Comparison of ENCODE assay signal across 10 cellular contexts in the genomic region with DNA sequence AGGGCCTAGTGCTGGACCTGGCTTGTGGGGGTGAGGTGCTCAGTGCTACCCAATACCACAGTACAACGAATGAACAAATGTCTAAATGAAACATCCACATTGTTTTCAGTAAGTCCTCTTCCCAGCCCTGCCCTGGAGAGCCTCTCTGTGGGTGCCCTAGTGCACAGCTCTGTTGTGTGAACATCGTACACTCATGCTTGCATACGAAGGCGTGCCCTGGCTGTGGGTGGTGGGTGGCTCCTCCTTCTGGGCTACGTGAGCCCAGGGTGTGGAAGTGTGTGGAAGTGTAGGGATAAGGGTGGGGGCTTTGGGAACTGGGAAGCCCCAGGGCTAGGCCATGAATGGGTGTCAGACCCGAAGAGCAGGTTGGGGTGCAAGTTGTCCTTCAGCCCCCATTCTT. TPM values are rescaled to one million over a fixed set of nuclear protein-coding genes. Genes with fewer than 3 reads are reported as not detected.
DNase-seq lines count a peak whose midpoint lies in the region; ATAC-seq and TF ChIP-seq lines count a peak whose summit lies in the region.
"Had no signal": no experiment of that assay in that cellular context is flagged by ENCODE, and none has a peak within 500 bp of the region (broad histone marks: within the 10 kb centered on the region; RNA-seq: fewer than 3 reads in every experiment).

No MANE protein-coding gene starts in this region.

- peak overlapping the region; percentile 7 for H2AFZ ChIP-seq in HCT116 (ENCODE audit: low read depth, low read length, poor library complexity, severe bottlenecking)

- H3K27ac Mint-ChIP-seq in MCF 10A (ENCODE audit: low read depth, unreplicated experiment) = peak overlapping the region; percentile 54

- TF ChIP-seq CTCF in A673 (conservative IDR thresholded peaks at IDR 0.05; ENCODE audit: low read depth, low read length) = no peak
- no peak for TF ChIP-seq CTCF in HCT116 (IDR thresholded peaks at IDR 0.05 in 2 of 3, conservative IDR thresholded peaks at IDR 0.05 in 1 of 3; ENCODE audit: borderline replicate concordance in 1 of 3, insufficient read depth in 1 of 3, low read depth in 2 of 3, low read length in 2 of 3)
- no peak for TF ChIP-seq CTCF in MCF 10A (IDR thresholded peaks at IDR 0.05; ENCODE audit: unreplicated experiment)

- H3K4me1 ChIP-seq in A673 (ENCODE audit: insufficient read depth, low read length, poor library complexity, severe bottlenecking) (no peaks in the 10 kb centered on the region), HCT116 (ENCODE audit: control insufficient read depth in 1 of 2, insufficient read depth in 2 of 2, low read length in 2 of 2) (peaks cover 29 to 46% of the 10 kb centered on the region in 2 experiments), muscle layer of duodenum (ENCODE audit: control insufficient read depth in 1 of 2, insufficient read depth in 2 of 2, low read length in 2 of 2) (peaks cover 4 to 5% of the 10 kb centered on the region in 2 donors)

- DNase-seq in A673 (ENCODE audit: low spot score) (no peak), HCT116 (ENCODE audit: low read depth, low spot score) (no peak), MCF 10A (ENCODE audit: unreplicated experiment) (peak; percentile 23)
- DNase-seq in stimulated activated CD4-positive, alpha-beta T cell treated with anti-CD3 and anti-CD28 coated beads, Interleukin-15, amount 100 ng/mL, for 24 hours = no peak

- no peaks in the 10 kb centered on the region for H3K36me3 Mint-ChIP-seq in MCF 10A (ENCODE audit: insufficient read depth, unreplicated experiment)

- RAD21 ChIA-PET in HCT116 (lab: Charles Lee; ENCODE audit: low non-redundant PET in 1 of 2, low total read pairs in 2 of 2, uncharacterized antibody in 2 of 2, unreplicated experiment in 2 of 2) = no interaction called here

- no peaks in the 10 kb centered on the region for H3K9me3 Mint-ChIP-seq in MCF 10A (ENCODE audit: unreplicated experiment)

- no peaks in the 10 kb centered on the region for H3K36me3 ChIP-seq in A673 (ENCODE audit: insufficient read depth, low read length, poor library complexity, severe bottlenecking)
- no peaks in the 10 kb centered on the region for H3K36me3 ChIP-seq in HCT116 (ENCODE audit: control insufficient read depth in 1 of 2, insufficient read depth in 2 of 2, low read length in 2 of 2)
- no peaks in the 10 kb centered on the region for H3K36me3 ChIP-seq in muscle layer of duodenum (ENCODE audit: control insufficient read depth in 1 of 2, insufficient read depth in 2 of 2, low read length in 2 of 2)
- H3K36me3 ChIP-seq: SJSA1 had no signal

- peak overlapping the region; percentile 94; the same call in 1 of the 2 replicates for H3K9ac ChIP-seq in HCT116 (ENCODE audit: low read length)

- H3K27ac ChIP-seq in A673 (ENCODE audit: low read depth, low read length, poor library complexity, severe bottlenecking) = no peak overlapping the region
- 0 out of 2 replicates have a peak overlapping the region, but pooled peaks have one; percentile 14 for H3K27ac ChIP-seq in HCT116 (ENCODE audit: low read depth, low read length)
- H3K27ac ChIP-seq in muscle layer of duodenum (ENCODE audit: low read length) = peak overlapping the region; percentile 83

- H3K27me3 Mint-ChIP-seq in MCF 10A (ENCODE audit: insufficient read depth, unreplicated experiment) = no peaks in the 10 kb centered on the region

- H3K4me3 Mint-ChIP-seq in MCF 10A (ENCODE audit: unreplicated experiment) = peak overlapping the region; percentile 82

- H3K27me3 ChIP-seq in A673 (replicated peaks; ENCODE audit: insufficient read depth, low read depth, low read length, poor library complexity) (no peaks in the 10 kb centered on the region), HCT116 (ENCODE audit: insufficient read depth, low read length) (no peaks in the 10 kb centered on the region), muscle layer of duodenum (ENCODE audit: low read depth, low read length) (no peaks in the 10 kb centered on the region)
- H3K27me3 ChIP-seq: SJSA1 had no signal

- CTCF ChIA-PET in A673 (lab: Charles Lee) (no interaction called here), HCT116 (lab: Charles Lee) (interaction anchor here (0.8 to 1.5 kb wide), 3 partner anchors 11 to 170 kb away, joined by 3 to 4 read pairs (median 3); no protein-coding TSS in a partner anchor), MCF 10A (lab: Yijun Ruan, JAX) (interaction anchor here (0.7 to 5.4 kb wide), 7 partner anchors 9 to 71 kb away, joined by 3 to 43 read pairs (median 3); a partner anchor contains a TSS)

- peak overlapping the region; percentile 57 for H3K4me3 ChIP-seq in A673 (ENCODE audit: low read depth, low read length, poor library complexity, severe bottlenecking)
- peak overlapping the region in 1 of 2 experiments; percentile 71; a peak in 1 of 4 replicates for H3K4me3 ChIP-seq in HCT116 (replicated peaks in 1 of 2; ENCODE audit: low read depth in 1 of 2, low read length in 2 of 2)
- H3K4me3 ChIP-seq in muscle layer of duodenum (ENCODE audit: low read depth in 1 of 2, low read length in 2 of 2) = peak overlapping the region in 1 of 2 donors; percentile 85

- intact Hi-C loops in A673 (cut with micrococcal nuclease; ENCODE audit: unreplicated experiment) (no loop called here), HCT116 (cut with micrococcal nuclease) (loop anchor here (2.0 kb wide), 1 partner anchor 67 kb away; a partner anchor contains a TSS), MCF 10A (cut with micrococcal nuclease) (loop anchor here (2.0 kb wide), 1 partner anchor 29 kb away; no protein-coding TSS in a partner anchor)

- peaks cover 15% of the 10 kb centered on the region for H3K4me1 Mint-ChIP-seq in MCF 10A (ENCODE audit: insufficient read depth, unreplicated experiment)

- H4K20me1 ChIP-seq in HCT116 (ENCODE audit: insufficient read depth) = no peaks in the 10 kb centered on the region

- no peak for TF ChIP-seq POLR2A in HCT116 (IDR thresholded peaks at IDR 0.05; ENCODE audit: borderline replicate concordance, extremely low read depth, insufficient read depth, insufficient read length)

- H3K4me2 ChIP-seq in HCT116 (ENCODE audit: low read length) = peak overlapping the region; percentile 83

- BruUV-seq in A673 (replicated peaks; lab: Mats Ljungman, UMichigan) = no TSS peak
- no TSS peak for BruUV-seq in HCT116 (replicated peaks; lab: Mats Ljungman, UMichigan)
- no TSS peak for BruUV-seq in MCF 10A (replicated peaks; lab: Mats Ljungman, UMichigan)

- no peaks in the 10 kb centered on the region; the same call in 1 of the 2 replicates for H3K79me2 ChIP-seq in HCT116 (ENCODE audit: insufficient read depth, low read length)

- POLR2A ChIA-PET in A673 (lab: Charles Lee; ENCODE audit: low non-redundant PET) = no interaction called here
- POLR2A ChIA-PET in HCT116 (lab: Charles Lee) = no interaction called here
- POLR2A ChIA-PET in MCF 10A (lab: Yijun Ruan, JAX) = interaction anchor here (0.7 to 3.8 kb wide), 4 partner anchors 22 to 189 kb away, joined by 3 to 21 read pairs (median 4); a partner anchor contains a TSS

- no peaks in the 10 kb centered on the region for H3K9me2 ChIP-seq in HCT116 (ENCODE audit: insufficient read depth)

- no peak for TF ChIP-seq RAD21 in HCT116 (IDR thresholded peaks at IDR 0.05; ENCODE audit: low read depth)

- no peaks in the 10 kb centered on the region for H3K9me3 ChIP-seq in A673 (ENCODE audit: low read depth, low read length, poor library complexity, severe bottlenecking)
- no peaks in the 10 kb centered on the region for H3K9me3 ChIP-seq in HCT116 (ENCODE audit: control insufficient read depth in 1 of 2, insufficient read depth in 1 of 2, low read depth in 1 of 2, low read length in 2 of 2)
- H3K9me3 ChIP-seq in muscle layer of duodenum (ENCODE audit: control insufficient read depth in 1 of 2, low read length in 2 of 2) = no peaks in the 10 kb centered on the region
- H3K9me3 ChIP-seq: SJSA1 had no signal

- peak; percentile 42 for ATAC-seq in HCT116
- ATAC-seq in GM18907 (IDR thresholded peaks at IDR 0.05; ENCODE audit: unreplicated experiment) = no peak
- no peak for ATAC-seq in GM19395 (IDR thresholded peaks at IDR 0.05; ENCODE audit: unreplicated experiment)
- ATAC-seq in GM21360 (IDR thresholded peaks at IDR 0.05; ENCODE audit: unreplicated experiment) = no peak

TF ChIP-seq in HCT116, 20 proteins besides CTCF, POLR2A, EP300 and RAD21:
- TF ChIP-seq EZH2 (IDR thresholded peaks at IDR 0.05) (no peak), JUND (IDR thresholded peaks at IDR 0.05) (no peak), ZNF274 (IDR thresholded peaks at IDR 0.05; ENCODE audit: low read depth, low read length) (no peak), SP1 (IDR thresholded peaks at IDR 0.05; ENCODE audit: low read depth) (no peak), EGR1 (IDR thresholded peaks at IDR 0.05; ENCODE audit: low read depth) (0 out of 2 replicates have a peak, but pooled peaks have one; percentile 8)
- TF ChIP-seq, protein P1, sequence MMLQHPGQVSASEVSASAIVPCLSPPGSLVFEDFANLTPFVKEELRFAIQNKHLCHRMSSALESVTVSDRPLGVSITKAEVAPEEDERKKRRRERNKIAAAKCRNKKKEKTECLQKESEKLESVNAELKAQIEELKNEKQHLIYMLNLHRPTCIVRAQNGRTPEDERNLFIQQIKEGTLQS (IDR thresholded peaks at IDR 0.05) = no peak
- TF ChIP-seq, protein P2, sequence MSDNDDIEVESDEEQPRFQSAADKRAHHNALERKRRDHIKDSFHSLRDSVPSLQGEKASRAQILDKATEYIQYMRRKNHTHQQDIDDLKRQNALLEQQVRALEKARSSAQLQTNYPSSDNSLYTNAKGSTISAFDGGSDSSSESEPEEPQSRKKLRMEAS (IDR thresholded peaks at IDR 0.05) = no peak

RNA-seq across cellular contexts. Expression of a gene that starts 0.6 kb away (rescaled TPM):
- total RNA-seq in A673 (2021) (1.4 and 2.7 TPM in 2 replicates), HCT116 (2021; ENCODE audit: unreplicated experiment) (21.4 TPM), MCF 10A (2022) (16.7 and 18.9 TPM in 2 replicates)
- 15.8 and 17.7 TPM in 2 replicates for polyA plus RNA-seq in HCT116 (2012)

RNA-seq across cellular contexts. Expression of a gene that starts 17.3 kb away (rescaled TPM):
- not detected in 2 replicates for total RNA-seq in A673 (2021)
- total RNA-seq in HCT116 (2021; ENCODE audit: unreplicated experiment) = 0.30 TPM
- polyA plus RNA-seq in HCT116 (2012) = 0.04 and 0.07 TPM in 2 replicates
- total RNA-seq in MCF 10A (2022) = 0.20 TPM in 1 of 2 replicates, not detected in the other
- total RNA-seq: SJSA1, temporal lobe had no signal

RNA-seq across cellular contexts. Expression of a gene that starts 19.1 kb away (rescaled TPM):
- total RNA-seq in A673 (2021) (0.33 TPM in 1 of 2 replicates, not detected in the other), HCT116 (2021; ENCODE audit: unreplicated experiment) (1.9 TPM), MCF 10A (2022) (not detected in 2 replicates)
- 1.5 and 1.7 TPM in 2 replicates for polyA plus RNA-seq in HCT116 (2012)

RNA-seq across cellular contexts. Expression of a gene that starts 38.2 kb away (rescaled TPM):
- 39.9 and 40.7 TPM in 2 replicates for total RNA-seq in A673 (2021)
- 31.1 TPM for total RNA-seq in HCT116 (2021; ENCODE audit: unreplicated experiment)
- 9.1 and 10.8 TPM in 2 replicates for polyA plus RNA-seq in HCT116 (2012)
- total RNA-seq in MCF 10A (2022) = 35.5 and 45.7 TPM in 2 replicates

RNA-seq across cellular contexts. Expression of a gene that starts 46.6 kb away (rescaled TPM):
- total RNA-seq in A673 (2021) = 31.7 and 31.9 TPM in 2 replicates
- total RNA-seq in HCT116 (2021; ENCODE audit: unreplicated experiment) = 38.1 TPM
- polyA plus RNA-seq in HCT116 (2012) = 26.4 and 30.5 TPM in 2 replicates
- 23.4 and 26.2 TPM in 2 replicates for total RNA-seq in MCF 10A (2022)
